1 cellular context compared by ENCODE assay signal in genomic region chr12:102917026-102917787, GRCh38.
A peak's percentile ranks its signal among the peaks of the same experiment; 100 is the strongest.
TF ChIP-seq lines count a peak whose summit lies in the region.

TSS of gene PAH (minus strand) at chr12:102917244. CDS start at chr12:102917130, 114 bp downstream.

TF ChIP-seq in HepG2, 621 proteins besides CTCF, POLR2A, EP300 and RAD21 (continued from another document and continues in another):
- TF ChIP-seq THAP9 (CRISPR knock-in tag; IDR thresholded peaks at IDR 0.05; ENCODE audit: borderline replicate concordance) (no peak; the same call in 1 of the 2 replicates), MAX (IDR thresholded peaks at IDR 0.05) (peak; percentile 76; the same call in 1 of the 2 replicates), MYC (CRISPR knock-in tag; IDR thresholded peaks at IDR 0.05; ENCODE audit: borderline replicate concordance) (peak; percentile 80), REST (IDR thresholded peaks at IDR 0.05; ENCODE audit: borderline replicate concordance in 1 of 2, low read depth in 1 of 2, low read length in 2 of 2) (peak in 1 of 2 experiments; percentile 16; a peak in 1 of 4 replicates), UBTF (CRISPR knock-in tag; IDR thresholded peaks at IDR 0.05) (peak; percentile 79), NKX3-1 (CRISPR knock-in tag; IDR thresholded peaks at IDR 0.05) (no peak), NFIC (IDR thresholded peaks at IDR 0.05; ENCODE audit: low read length) (no peak), ZNF556 (CRISPR knock-in tag; IDR thresholded peaks at IDR 0.05; ENCODE audit: borderline replicate concordance) (peak; percentile 54; the same call in 1 of the 2 replicates), ZNF761 (CRISPR knock-in tag; conservative IDR thresholded peaks at IDR 0.05) (no peak), CENPBD1 (CRISPR knock-in tag; IDR thresholded peaks at IDR 0.05; ENCODE audit: borderline replicate concordance, low read depth) (no peak), ZNF878 (CRISPR knock-in tag; IDR thresholded peaks at IDR 0.05) (peak; percentile 94), SRY (CRISPR knock-in tag; IDR thresholded peaks at IDR 0.05) (0 out of 2 replicates have a peak, but pooled peaks have one; percentile 69), TARDBP (CRISPR knock-in tag; IDR thresholded peaks at IDR 0.05) (peak; percentile 46), FIP1L1 (IDR thresholded peaks at IDR 0.05; ENCODE audit: borderline replicate concordance, insufficient read depth, low read depth, low read length) (0 out of 2 replicates have a peak, but pooled peaks have one; percentile 37), ZFP91 (CRISPR knock-in tag; IDR thresholded peaks at IDR 0.05; ENCODE audit: borderline replicate concordance) (peak; percentile 92), KDM3A (CRISPR knock-in tag; IDR thresholded peaks at IDR 0.05; ENCODE audit: low read depth) (peak; percentile 34; the same call in 1 of the 2 replicates), ZNF639 (CRISPR knock-in tag; conservative IDR thresholded peaks at IDR 0.05) (0 out of 2 replicates have a peak, but pooled peaks have one; percentile 32), HNRNPH1 (optimal IDR thresholded peaks at IDR 0.05; ENCODE audit: low read depth, low read length) (no peak), THAP8 (CRISPR knock-in tag; IDR thresholded peaks at IDR 0.05; ENCODE audit: borderline replicate concordance) (0 out of 2 replicates have a peak, but pooled peaks have one; percentile 73), ZNF501 (CRISPR knock-in tag; IDR thresholded peaks at IDR 0.05) (peak; percentile 82; the same call in 1 of the 2 replicates), DNMT3B (CRISPR knock-in tag; conservative IDR thresholded peaks at IDR 0.05) (0 out of 2 replicates have a peak, but pooled peaks have one; percentile 32), ZNF546 (CRISPR knock-in tag; conservative IDR thresholded peaks at IDR 0.05) (0 out of 2 replicates have a peak, but pooled peaks have one; percentile 66), AHR (CRISPR knock-in tag; IDR thresholded peaks at IDR 0.05) (no peak), PRDM4 (CRISPR knock-in tag; IDR thresholded peaks at IDR 0.05; ENCODE audit: borderline replicate concordance) (no peak), DNMT1 (CRISPR knock-in tag; IDR thresholded peaks at IDR 0.05) (no peak), ZNF207 (IDR thresholded peaks at IDR 0.05; ENCODE audit: borderline replicate concordance) (no peak), CREB1 (IDR thresholded peaks at IDR 0.05) (peak; percentile 37; the same call in 1 of the 2 replicates), CREB1 (CRISPR knock-in tag; IDR thresholded peaks at IDR 0.05) (peak; percentile 85), ZNF777 (CRISPR knock-in tag; IDR thresholded peaks at IDR 0.05) (peak; percentile 86), SOX5 (CRISPR knock-in tag; IDR thresholded peaks at IDR 0.05; ENCODE audit: borderline replicate concordance) (peak; percentile 61; the same call in 1 of the 2 replicates), ERF (CRISPR knock-in tag; IDR thresholded peaks at IDR 0.05) (peak; percentile 60), ZNF33B (CRISPR knock-in tag; IDR thresholded peaks at IDR 0.05) (peak; percentile 86), YEATS2 (CRISPR knock-in tag; IDR thresholded peaks at IDR 0.05; ENCODE audit: borderline replicate concordance) (peak; percentile 52; the same call in 1 of the 2 replicates), E2F2 (CRISPR knock-in tag; IDR thresholded peaks at IDR 0.05; ENCODE audit: borderline replicate concordance) (no peak), ZGPAT (CRISPR knock-in tag; IDR thresholded peaks at IDR 0.05) (peak; percentile 73; the same call in 1 of the 2 replicates), CEBPG (CRISPR knock-in tag; IDR thresholded peaks at IDR 0.05) (peak; percentile 46), ARNT (IDR thresholded peaks at IDR 0.05) (no peak), FOSL1 (CRISPR knock-in tag; IDR thresholded peaks at IDR 0.05; ENCODE audit: borderline replicate concordance) (no peak), ZNF274 (CRISPR knock-in tag; IDR thresholded peaks at IDR 0.05) (peak; percentile 50; the same call in 1 of the 2 replicates), IRF1 (CRISPR knock-in tag; IDR thresholded peaks at IDR 0.05; ENCODE audit: low read depth) (no peak)
